In the genomic region with DNA sequence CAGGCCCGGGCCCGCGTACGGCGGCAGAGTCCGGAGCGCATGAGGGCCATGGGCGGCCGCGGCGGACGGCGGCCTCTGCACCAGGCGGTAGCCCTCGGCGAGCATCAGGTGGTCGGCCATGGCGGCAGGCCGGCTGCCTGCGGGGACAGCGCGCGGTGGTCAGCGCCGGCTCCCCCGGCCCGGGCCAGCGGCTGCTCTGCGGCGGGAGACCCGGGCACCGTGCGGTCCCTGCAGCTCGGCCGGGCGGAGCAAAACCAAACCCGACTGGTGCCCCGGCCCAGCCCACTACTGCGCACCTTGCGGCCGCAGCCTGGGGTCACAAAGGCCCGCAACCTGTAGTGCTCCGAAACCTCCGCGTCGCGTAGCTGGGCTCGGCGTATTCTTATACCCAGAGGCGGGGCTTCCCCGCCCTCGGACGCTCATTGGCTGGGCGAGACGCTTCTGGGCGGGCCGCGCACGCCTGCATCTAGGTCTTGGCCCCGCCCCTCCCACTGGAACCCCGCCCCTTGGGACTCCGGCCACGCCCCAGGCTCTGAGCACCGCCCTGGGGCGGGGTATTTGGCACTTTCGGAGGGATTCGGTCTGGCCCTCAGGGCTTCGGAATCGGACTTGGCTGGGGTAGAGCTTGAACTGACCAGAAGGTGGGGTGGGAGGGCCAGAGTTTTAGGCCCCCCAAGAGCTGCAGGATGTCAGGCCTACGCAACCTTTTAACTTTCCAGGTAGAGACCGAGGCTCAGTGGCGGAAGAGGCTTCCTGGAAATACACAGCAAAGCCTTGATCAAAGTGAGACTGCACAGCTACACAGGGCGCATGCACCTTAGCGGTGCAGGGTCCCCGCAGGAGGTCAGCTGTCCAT, we compare ENCODE assay signal across 8 cellular contexts. TPM values are rescaled to one million over a fixed set of nuclear protein-coding genes. Genes with fewer than 3 reads are reported as not detected.
DNase-seq lines count a peak whose midpoint lies in the region; ATAC-seq and TF ChIP-seq lines count a peak whose summit lies in the region.

A gene with protein sequence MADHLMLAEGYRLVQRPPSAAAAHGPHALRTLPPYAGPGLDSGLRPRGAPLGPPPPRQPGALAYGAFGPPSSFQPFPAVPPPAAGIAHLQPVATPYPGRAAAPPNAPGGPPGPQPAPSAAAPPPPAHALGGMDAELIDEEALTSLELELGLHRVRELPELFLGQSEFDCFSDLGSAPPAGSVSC (minus strand): TSS at position 356 of the 856 bp plus-strand sequence. CDS start 236 bp downstream, at position 120.

- H3K4me1 ChIP-seq in adrenal gland (replicated peaks in 1 of 2) (peaks cover 10 to 11% of the 10 kb centered on the region in 2 donors), heart right ventricle (peaks cover 0 to 41% (median 15%) of the 10 kb centered on the region in 9 donors), upper lobe of right lung (peaks cover 13% of the 10 kb centered on the region)

- DNase-seq in NCI-H1092 (lab: John Stamatoyannopoulos, UW) (peak; percentile 95), T follicular helper cell (ENCODE audit: low read depth) (peak; percentile 94), adrenal gland (peak; percentile 95 to 98 (median 96)), heart right ventricle (peak; percentile 94 to 97), posterior vena cava (ENCODE audit: low spot score) (peak; percentile 98), upper lobe of right lung (peak; percentile 98)

- peak within 1 kb of the TSS in 4 of 5 donors; percentile 60 to 91 (median 72) for H3K27ac ChIP-seq in adrenal gland
- H3K27ac ChIP-seq in heart right ventricle, result peak within 1 kb of the TSS; percentile 21 to 96 (median 88)
- H3K27ac ChIP-seq in upper lobe of right lung, result peak within 1 kb of the TSS; percentile 78

- peak in 3 of 6 experiments; percentile 16 to 35 (median 26) for TF ChIP-seq CTCF in adrenal gland (IDR thresholded peaks at IDR 0.05)
- TF ChIP-seq CTCF in heart right ventricle (IDR thresholded peaks at IDR 0.05), result peak in 7 of 9 donors; percentile 19 to 61 (median 30)
- peak; percentile 40 for TF ChIP-seq CTCF in upper lobe of right lung (IDR thresholded peaks at IDR 0.05)

- peak within 1 kb of the TSS; percentile 73; the same call in 1 of the 2 replicates for H3K4me3 ChIP-seq in GM08714 (ENCODE audit: low read length)
- peak within 1 kb of the TSS in 3 of 4 donors; percentile 27 to 86 (median 44) for H3K4me3 ChIP-seq in adrenal gland
- H3K4me3 ChIP-seq in heart right ventricle, result peak within 1 kb of the TSS; percentile 21 to 89 (median 68)
- H3K4me3 ChIP-seq in upper lobe of right lung, result peak within 1 kb of the TSS; percentile 63

- H3K27me3 ChIP-seq in adrenal gland (no peaks in the 10 kb centered on the region), heart right ventricle (no peaks in the 10 kb centered on the region), upper lobe of right lung (no peaks in the 10 kb centered on the region)

- ATAC-seq in HG02571 (IDR thresholded peaks at IDR 0.05; ENCODE audit: unreplicated experiment) (peak; percentile 91), heart right ventricle (peak; percentile 94 to 98 (median 96)), upper lobe of right lung (peak; percentile 97)

- WGBS in adrenal gland, 4 donors, result 3 to 21% (median 10%) methylated on average over 6 to 75 of the region's 75 CpGs
- WGBS in heart right ventricle, 2 donors, result 4% methylated on average over 74 to 75 of the region's 75 CpGs

- H3K9me3 ChIP-seq in adrenal gland (replicated peaks in 1 of 3) (no peaks in the 10 kb centered on the region), heart right ventricle (no peaks in the 10 kb centered on the region), upper lobe of right lung (no peaks in the 10 kb centered on the region)

- H3K36me3 ChIP-seq in adrenal gland (replicated peaks in 1 of 2) (no peaks in the 10 kb centered on the region), heart right ventricle (no peaks in the 10 kb centered on the region), upper lobe of right lung (no peaks in the 10 kb centered on the region)

- intact Hi-C loops in adrenal gland (cut with DNase I), result no loop called here
- intact Hi-C loops in heart right ventricle (cut with DNase I), result loop anchor here in 2 of 10 donors (5.0 kb wide), 1 partner anchor 85 kb away; no protein-coding TSS in a partner anchor
- intact Hi-C loops in posterior vena cava (cut with DNase I), result no loop called here
- intact Hi-C loops in upper lobe of right lung (cut with DNase I), result no loop called here

- peak; percentile 94 to 99 for TF ChIP-seq POLR2A in adrenal gland (IDR thresholded peaks at IDR 0.05)

RNA-seq across cellular contexts. Expression of the gene that starts here (rescaled TPM):
- total RNA-seq in adrenal gland (10 to 100 TPM; 11.2 to 68.5 (median 46.9) TPM), heart right ventricle (10 to 100 TPM; 14.4 to 88.8 (median 25.8) TPM), posterior vena cava (1 to 10 TPM; 8.3 to 9.5 TPM), upper lobe of right lung (23.2 TPM)
- polyA plus RNA-seq in adrenal gland (10 to 100 TPM in 2 of 3 donors, 1 to 10 TPM in 1; 3.8 to 36.2 (median 21.8) TPM), heart right ventricle (10 to 100 TPM in 1 of 2 donors, 1 to 10 TPM in 1; 6.1 to 31.2 TPM)

Comparison
In these comparisons a context has a peak if more than half of its experiments do, and no peak if none do; other contexts are left out.
1. Peak in every context shown above with its lines: DNase-seq, ATAC-seq, H3K4me3 ChIP-seq and H3K27ac ChIP-seq.